Comparison of ENCODE assay signal across 8 cellular contexts in genomic region chr1:26994020-26994745, GRCh38. TPM values are rescaled to one million over a fixed set of nuclear protein-coding genes. Genes with fewer than 3 reads are reported as not detected.
DNase-seq lines count a peak whose midpoint lies in the region; ATAC-seq, FAIRE-seq and TF ChIP-seq lines count a peak whose summit lies in the region.

No MANE protein-coding gene starts in this region.

- FAIRE-seq in astrocyte (lab: Jason Lieb, UNC) = no peak

- no peaks in the 10 kb centered on the region for H3K36me3 ChIP-seq in astrocyte (ENCODE audit: insufficient read depth, low read length)

- H3K4me1 ChIP-seq in astrocyte (ENCODE audit: insufficient read depth, low read length) = peaks cover 49% of the 10 kb centered on the region

- H3K4me2 ChIP-seq in astrocyte (ENCODE audit: low read length) = peak overlapping the region; percentile 90

- H2AFZ ChIP-seq in astrocyte (ENCODE audit: low read depth, low read length) = peak overlapping the region; percentile 82

- H3K4me3 Mint-ChIP-seq in astrocyte (ENCODE audit: unreplicated experiment) = peak overlapping the region; percentile 90
- H3K4me3 Mint-ChIP-seq in stimulated activated naive CD8-positive, alpha-beta T cell treated with anti-CD3 and anti-CD28 coated beads, Interleukin-15, amount 100 ng/mL, for 72 hours = peak overlapping the region; percentile 62 to 88

- H3K9me3 ChIP-seq in astrocyte (ENCODE audit: insufficient read depth, low read depth, low read length) = no peaks in the 10 kb centered on the region

- peak overlapping the region; percentile 64 for H3K4me3 ChIP-seq in astrocyte (ENCODE audit: insufficient read depth, low read depth, low read length)

- peak; percentile 48 for ATAC-seq in stimulated activated naive CD8-positive, alpha-beta T cell treated with anti-CD3 and anti-CD28 coated beads, Interleukin-15, amount 100 ng/mL, for 72 hours
- ATAC-seq in GM19455 (IDR thresholded peaks at IDR 0.05; ENCODE audit: unreplicated experiment) = no peak

- H3K4me1 Mint-ChIP-seq in astrocyte (ENCODE audit: low read depth, unreplicated experiment) = peaks cover 46% of the 10 kb centered on the region
- H3K4me1 Mint-ChIP-seq in stimulated activated naive CD8-positive, alpha-beta T cell treated with anti-CD3 and anti-CD28 coated beads, Interleukin-15, amount 100 ng/mL, for 72 hours = peaks cover 29% of the 10 kb centered on the region

- no peak overlapping the region for H3K27ac ChIP-seq in astrocyte (ENCODE audit: low read depth, low read length)

- H3K9me3 Mint-ChIP-seq in astrocyte (ENCODE audit: unreplicated experiment) = no peaks in the 10 kb centered on the region
- H3K9me3 Mint-ChIP-seq in stimulated activated naive CD8-positive, alpha-beta T cell treated with anti-CD3 and anti-CD28 coated beads, Interleukin-15, amount 100 ng/mL, for 72 hours = no peaks in the 10 kb centered on the region

- peaks cover 11% of the 10 kb centered on the region for H3K79me2 ChIP-seq in astrocyte (ENCODE audit: insufficient read depth, low read length)

- H3K27me3 Mint-ChIP-seq in astrocyte (ENCODE audit: low read depth, unreplicated experiment) = no peaks in the 10 kb centered on the region
- peaks cover 79% of the 10 kb centered on the region for H3K27me3 Mint-ChIP-seq in stimulated activated naive CD8-positive, alpha-beta T cell treated with anti-CD3 and anti-CD28 coated beads, Interleukin-15, amount 100 ng/mL, for 72 hours

- peak; percentile 73 for DNase-seq in DMS53 (lab: John Stamatoyannopoulos, UW)
- no peak for DNase-seq in DMS53 treated with DMSO at 0.1 percent for 48 hours (lab: John Stamatoyannopoulos, UW; ENCODE audit: unreplicated experiment)
- peak; percentile 23 for DNase-seq in NCI-H1105 (lab: John Stamatoyannopoulos, UW)
- no peak for DNase-seq in astrocyte (ENCODE audit: low read depth)
- DNase-seq in kidney tubule cell (ENCODE audit: low spot score) = peak; percentile 27
- DNase-seq in stimulated activated naive CD8-positive, alpha-beta T cell treated with anti-CD3 and anti-CD28 coated beads, Interleukin-15, amount 100 ng/mL, for 72 hours = peak; percentile 32 to 42
- no peak for DNase-seq in cerebellar cortex (ENCODE audit: low spot score)

- H3K9ac ChIP-seq in astrocyte (ENCODE audit: low read length) = peak overlapping the region; percentile 75

- no peak for TF ChIP-seq CTCF in astrocyte (IDR thresholded peaks at IDR 0.05; ENCODE audit: insufficient read depth, low read depth, low read length)

- H3K27me3 ChIP-seq in astrocyte (ENCODE audit: insufficient read depth, low read length) = no peaks in the 10 kb centered on the region

- no peak overlapping the region for H3K27ac Mint-ChIP-seq in astrocyte (ENCODE audit: unreplicated experiment)
- no peak overlapping the region for H3K27ac Mint-ChIP-seq in stimulated activated naive CD8-positive, alpha-beta T cell treated with anti-CD3 and anti-CD28 coated beads, Interleukin-15, amount 100 ng/mL, for 72 hours

- peaks cover 18% of the 10 kb centered on the region for H4K20me1 ChIP-seq in astrocyte (ENCODE audit: insufficient read depth, low read length)

- H3K36me3 Mint-ChIP-seq in astrocyte (ENCODE audit: low read depth, unreplicated experiment) = peaks cover 6% of the 10 kb centered on the region

RNA-seq across cellular contexts. Expression of gene TRNP1, which starts 0.7 kb away (rescaled TPM):
- 16.4 and 19.2 TPM in 2 replicates for total RNA-seq in astrocyte

RNA-seq across cellular contexts. Expression of gene TENT5B, which starts 18.5 kb away (rescaled TPM):
- total RNA-seq in astrocyte = 5.9 and 9.8 TPM in 2 replicates

RNA-seq across cellular contexts. Expression of gene KDF1, which starts 33.9 kb away (rescaled TPM):
- 0.22 and 0.54 TPM in 2 replicates for total RNA-seq in astrocyte

Comparison
In these comparisons a context has a peak if more than half of its experiments do, and no peak if none do; other contexts are left out.
1. DNase-seq: peak in DMS53 (single experiment), NCI-H1105 (single experiment), kidney tubule cell (single experiment) and stimulated activated naive CD8-positive, alpha-beta T cell treated with anti-CD3 and anti-CD28 coated beads, Interleukin-15, amount 100 ng/mL, for 72 hours (2 of 2); none in DMS53 treated with DMSO at 0.1 percent for 48 hours (single experiment), astrocyte (single experiment) and cerebellar cortex (single experiment).